In genomic region chr1:52571783-52572182, GRCh38 we compare ENCODE assay signal across 16 cellular contexts. TPM values are rescaled to one million over a fixed set of nuclear protein-coding genes. Genes with fewer than 3 reads are reported as not detected.
DNase-seq lines count a peak whose midpoint lies in the region; ATAC-seq and TF ChIP-seq lines count a peak whose summit lies in the region.
"Had no signal": no experiment of that assay in that cellular context is flagged by ENCODE, and none has a peak within 500 bp of the region (broad histone marks: within the 10 kb centered on the region; RNA-seq: fewer than 3 reads in every experiment).

No MANE protein-coding gene starts in this region.

- no peak overlapping the region for H3K14ac ChIP-seq in IMR-90 (replicated peaks; ENCODE audit: low read depth, low read length)

- H4K8ac ChIP-seq in IMR-90 (ENCODE audit: low read depth in 2 of 2, low read length in 2 of 2) = no peak overlapping the region

- H2AFZ ChIP-seq in IMR-90 (replicated peaks; ENCODE audit: low read length, poor library complexity) = no peak overlapping the region

- H4K5ac ChIP-seq in IMR-90 (ENCODE audit: low read depth, low read length) = no peak overlapping the region

- no peaks in the 10 kb centered on the region for H3K36me3 ChIP-seq in IMR-90 (ENCODE audit: control insufficient read depth, insufficient read depth, low read length)
- H3K36me3 ChIP-seq: tibial nerve had no signal

- H3K18ac ChIP-seq in IMR-90 (ENCODE audit: low read depth, low read length) = no peak overlapping the region

- H3K23ac ChIP-seq in IMR-90 (ENCODE audit: low read depth, low read length) = no peak overlapping the region

- H3K4me2 ChIP-seq in IMR-90 (ENCODE audit: low read depth, low read length) = no peak overlapping the region

- TF ChIP-seq RAD21 in IMR-90 (IDR thresholded peaks at IDR 0.05; ENCODE audit: low read length) = no peak

- in situ Hi-C loops in IMR-90 (cut with MboI; ENCODE audit: low sequenced_read_pairs) = no loop called here

- H2BK20ac ChIP-seq in IMR-90 (ENCODE audit: low read depth, low read length) = no peak overlapping the region

- 0 out of 2 replicates have a peak, but pooled peaks cover 5% of the 10 kb centered on the region for H3K9me1 ChIP-seq in IMR-90 (ENCODE audit: insufficient read depth, low read length)

- H2BK5ac ChIP-seq in IMR-90 (ENCODE audit: low read depth, low read length, poor library complexity, severe bottlenecking) = no peak overlapping the region

- H3K27ac ChIP-seq in IMR-90 (ENCODE audit: insufficient read depth, low read length) = no peak overlapping the region
- H3K27ac ChIP-seq: tibial nerve had no signal

- no peak for TF ChIP-seq CTCF in IMR-90 (conservative IDR thresholded peaks at IDR 0.05; ENCODE audit: low read depth, low read length)
- no peak for TF ChIP-seq CTCF in fibroblast of the aortic adventitia (IDR thresholded peaks at IDR 0.05; ENCODE audit: insufficient read depth, low read length)

- no peaks in the 10 kb centered on the region for H3K79me1 ChIP-seq in IMR-90 (ENCODE audit: low read depth in 1 of 2, low read length in 2 of 2)

- H2AK9ac ChIP-seq in IMR-90 (replicated peaks; ENCODE audit: low read depth, low read length, poor library complexity) = no peak overlapping the region

- no peak overlapping the region for H2AK5ac ChIP-seq in IMR-90 (ENCODE audit: low read depth, low read length)

- H3K9me3 ChIP-seq in IMR-90 (ENCODE audit: control insufficient read depth, insufficient read depth, low read length) = no peaks in the 10 kb centered on the region
- H3K9me3 ChIP-seq: tibial nerve had no signal

- no peaks in the 10 kb centered on the region for H4K20me1 ChIP-seq in IMR-90 (ENCODE audit: insufficient read depth, low read length)

- CTCF ChIA-PET in IMR-90 (lab: Yijun Ruan, JAX) = interaction anchor here (0.6 kb wide), 1 partner anchor 1145 kb away, joined by 3 read pairs; no protein-coding TSS in a partner anchor

- no peak overlapping the region for H4K91ac ChIP-seq in IMR-90 (ENCODE audit: insufficient read depth, low read depth, low read length)

- peaks cover 7% of the 10 kb centered on the region for H3K4me1 ChIP-seq in IMR-90 (ENCODE audit: control insufficient read depth, insufficient read depth, low read length)

- dilution Hi-C loops in IMR-90 (cut with HindIII; ENCODE audit: low sequenced_read_pairs, unreplicated experiment) = no loop called here

- ATAC-seq in IMR-90 (ENCODE audit: low read depth) (no peak), HG02870 (IDR thresholded peaks at IDR 0.05; ENCODE audit: unreplicated experiment) (no peak)
- ATAC-seq: left ventricle myocardium superior had no signal

- no TSS peak for BruUV-seq in IMR-90 (replicated peaks; lab: Mats Ljungman, UMichigan)

- H2BK120ac ChIP-seq in IMR-90 (ENCODE audit: low read depth, low read length) = no peak overlapping the region

- H2BK15ac ChIP-seq in IMR-90 (ENCODE audit: low read depth, low read length) = no peak overlapping the region

- DNase-seq in EL (peak; percentile 23), IMR-90 (peak; percentile 11), SW480 (ENCODE audit: low spot score) (peak; percentile 16), fibroblast of the aortic adventitia (ENCODE audit: low read depth) (peak; percentile 35), AG08396 (ENCODE audit: low spot score) (no peak), dedifferentiated amniotic fluid mesenchymal stem cell (ENCODE audit: extremely low spot score) (no peak), anterior cingulate cortex (lab: John Stamatoyannopoulos, UW) (no peak)
- DNase-seq: activated B cell treated with CpG ODN at 0.5 μM for 24 hours; CD8-positive, alpha-beta memory T cell; hippocampal formation; left ventricle myocardium superior; NCI-H1436 treated with DMSO at 0.1 percent for 48 hours; NCI-H748 treated with DMSO at 0.1 percent for 48 hours; small intestine had no signal

- no peak for TF ChIP-seq POLR2A in IMR-90 (IDR thresholded peaks at IDR 0.05; ENCODE audit: low read depth, low read length)

- no peak overlapping the region for H3K4ac ChIP-seq in IMR-90 (ENCODE audit: low read depth, low read length)

- intact Hi-C loops in IMR-90 (cut with micrococcal nuclease) = no loop called here

- peaks cover 2% of the 10 kb centered on the region; the same call in 1 of the 2 replicates for H3K27me3 ChIP-seq in IMR-90 (ENCODE audit: control insufficient read depth, insufficient read depth, low read length)
- H3K27me3 ChIP-seq: tibial nerve had no signal

- no peak overlapping the region for H3K9ac ChIP-seq in IMR-90 (ENCODE audit: low read depth, low read length)

- WGBS in IMR-90 (ENCODE audit: extremely low coverage in 2 of 2, insufficient read length in 1 of 2), 2 experiments = no CpG with 5 or more reads among the region's 1 CpG

- POLR2A ChIA-PET in IMR-90 (lab: Charles Lee; ENCODE audit: unreplicated experiment) = no interaction called here

- no peak overlapping the region for H3K56ac ChIP-seq in IMR-90 (ENCODE audit: extremely low read depth, insufficient read depth, low read length)

- no peak overlapping the region for H3K4me3 ChIP-seq in IMR-90 (ENCODE audit: insufficient read depth, low read depth, low read length)
- no peak overlapping the region for H3K4me3 ChIP-seq in fibroblast of the aortic adventitia (ENCODE audit: low read depth, low read length)
- H3K4me3 ChIP-seq: tibial nerve had no signal

TF ChIP-seq in IMR-90, 13 proteins besides CTCF, POLR2A, EP300 and RAD21:
- TF ChIP-seq ELK1 (IDR thresholded peaks at IDR 0.05; ENCODE audit: borderline replicate concordance, low read depth, low read length) (no peak), FOS (IDR thresholded peaks at IDR 0.05; ENCODE audit: low read depth, low read length) (no peak), MXI1 (IDR thresholded peaks at IDR 0.05; ENCODE audit: borderline replicate concordance, low read depth, low read length) (no peak), MAZ (IDR thresholded peaks at IDR 0.05; ENCODE audit: borderline replicate concordance, low read depth, low read length) (no peak), RFX5 (IDR thresholded peaks at IDR 0.05; ENCODE audit: low read depth, low read length) (no peak), RCOR1 (IDR thresholded peaks at IDR 0.05; ENCODE audit: insufficient replicate concordance, low read length) (no peak), MAFK (IDR thresholded peaks at IDR 0.05; ENCODE audit: low read depth, low read length) (no peak), BHLHE40 (IDR thresholded peaks at IDR 0.05; ENCODE audit: low read depth, low read length) (no peak), SMC3 (IDR thresholded peaks at IDR 0.05; ENCODE audit: low read depth, low read length) (no peak), NFE2L2 (IDR thresholded peaks at IDR 0.05; ENCODE audit: low read depth, low read length) (no peak), CHD1 (IDR thresholded peaks at IDR 0.05; ENCODE audit: low read depth, low read length) (no peak), USF2 (IDR thresholded peaks at IDR 0.05; ENCODE audit: low read depth, low read length) (no peak), CEBPB (IDR thresholded peaks at IDR 0.05; ENCODE audit: low read depth, low read length) (no peak)

RNA-seq across cellular contexts. Expression of gene TUT4, which starts 18.9 kb away (rescaled TPM):
- total RNA-seq in IMR-90 (2012; rRNA removed) (10.9 and 28.6 TPM in 2 replicates), fibroblast of the aortic adventitia (ENCODE audit: low replicate concordance) (42.5 and 53.7 TPM in 2 replicates)
- polyA plus RNA-seq in IMR-90 (2012; rRNA removed) = 40.0 and 42.7 TPM in 2 replicates
- polyA plus RNA-seq in IMR-90 (2012; cell fraction: cytosol; rRNA removed) = 4.6 and 8.0 TPM in 2 replicates
- polyA plus RNA-seq in IMR-90 (2012; cell fraction: nucleus; rRNA removed; ENCODE audit: low replicate concordance) = 94.9 and 117 TPM in 2 replicates

RNA-seq across cellular contexts. Expression of gene GPX7, which starts 30.4 kb away (rescaled TPM):
- total RNA-seq in IMR-90 (2012; rRNA removed) = 3.1 and 3.4 TPM in 2 replicates
- polyA plus RNA-seq in IMR-90 (2012; rRNA removed) = 3.2 and 3.8 TPM in 2 replicates
- 0.90 and 4.0 TPM in 2 replicates for polyA plus RNA-seq in IMR-90 (2012; cell fraction: cytosol; rRNA removed)
- polyA plus RNA-seq in IMR-90 (2012; cell fraction: nucleus; rRNA removed; ENCODE audit: low replicate concordance) = 2.0 and 2.5 TPM in 2 replicates
- total RNA-seq in fibroblast of the aortic adventitia (ENCODE audit: low replicate concordance) = 10.8 and 31.0 TPM in 2 replicates

Comparison
In these comparisons a context has a peak if more than half of its experiments do, and no peak if none do; other contexts are left out.
1. DNase-seq: peak in EL (single experiment), IMR-90 (single experiment), SW480 (single experiment) and fibroblast of the aortic adventitia (single experiment); none in AG08396 (single experiment), dedifferentiated amniotic fluid mesenchymal stem cell (single experiment) and anterior cingulate cortex (0 of 58).